ENCODE assay signal across 24 cellular contexts in the genomic region with DNA sequence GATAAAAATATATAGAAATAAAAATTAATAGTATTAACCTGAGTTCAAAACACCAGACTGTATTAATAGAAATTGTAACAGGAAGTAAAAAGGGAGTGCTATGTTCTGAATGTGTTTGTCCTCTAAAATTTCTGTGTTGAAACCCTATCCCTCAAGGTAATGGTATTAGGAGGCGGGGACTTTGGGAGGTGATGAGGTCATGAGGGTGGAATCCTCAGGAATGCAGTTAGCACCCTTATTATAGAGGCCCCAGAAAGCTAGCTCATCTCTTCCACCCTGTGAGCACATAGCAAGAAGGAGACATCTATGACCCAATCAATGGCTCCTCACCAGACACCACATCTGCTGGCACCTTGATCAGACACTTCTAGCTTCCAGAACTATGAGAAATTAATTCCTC.
"Had no signal": no experiment of that assay in that cellular context is flagged by ENCODE, and none has a peak within 500 bp of the region (broad histone marks: within the 10 kb centered on the region; RNA-seq: fewer than 3 reads in every experiment).

No MANE protein-coding gene starts in this region.

- H3K9me3 ChIP-seq: adrenal gland, Peyer's patch had no signal

- H3K27ac ChIP-seq: adrenal gland, Peyer's patch, RWPE1 had no signal

- H3K4me3 ChIP-seq: adrenal gland, Peyer's patch had no signal

- DNase-seq: activated CD4-positive, alpha-beta T cell treated with anti-CD3 and anti-CD28 coated beads for 48 hours; activated CD4-positive, alpha-beta T cell treated with anti-CD3 and anti-CD28 coated beads, Interleukin-2, amount 50 U/mL, for 4 hours; activated CD4-positive, CD25-positive, alpha-beta regulatory T cell treated with anti-CD3 and anti-CD28 coated beads, Interleukin-2, amount 50 U/mL, for 72 hours; activated CD8-positive, alpha-beta memory T cell treated with anti-CD3 and anti-CD28 coated beads, Interleukin-2, amount 50 U/mL, for 48 hours; activated CD8-positive, alpha-beta T cell treated with anti-CD3 and anti-CD28 coated beads, Interleukin-2, amount 10 ng/mL, durations not matched to agents 7 days and 5 days; activated naive CD4-positive, alpha-beta T cell treated with anti-CD3 and anti-CD28 coated beads, Interleukin-2, amount 50 U/mL, for 16 hours; activated naive CD8-positive, alpha-beta T cell treated with anti-CD3 and anti-CD28 coated beads, Interleukin-2, amount 10 ng/mL, durations not matched to agents 7 days and 5 days; activated T-cell treated with anti-CD3 and anti-CD28 coated beads, Interleukin-2, amount 50 U/mL, for 1 hour; adrenal gland; anterior cingulate cortex; cerebellar nuclear complex; Kasumi-1; NCI-H1092; NCI-H1417; NCI-H2029; NCI-H345; NCI-H510A; NCI-H526 treated with DMSO at 0.1 percent for 48 hours; Peyer's patch; SHP77 treated with DMSO at 0.1 percent for 48 hours; T-helper 17 cell; T-helper 9 cell had no signal

- H3K36me3 ChIP-seq: adrenal gland, Peyer's patch had no signal

- H3K27me3 ChIP-seq: adrenal gland, Peyer's patch had no signal

- H3K4me1 ChIP-seq: adrenal gland, Peyer's patch had no signal

- ATAC-seq: activated CD8-positive, alpha-beta T cell treated with anti-CD3 and anti-CD28 coated beads, Interleukin-2, amount 10 ng/mL, durations not matched to agents 7 days and 5 days; T-helper 17 cell; WTC11 had no signal
